In genomic region chr14:58639842-58640484, GRCh38 we compare ENCODE assay signal across 2 cellular contexts.
TF ChIP-seq lines count a peak whose summit lies in the region.

No MANE protein-coding gene starts in this region.

TF ChIP-seq in Ishikawa, 13 proteins besides CTCF, POLR2A, EP300 and RAD21:
- TF ChIP-seq CEBPB (IDR thresholded peaks at IDR 0.05) = no peak
- no peak for TF ChIP-seq YY1 (IDR thresholded peaks at IDR 0.05; ENCODE audit: low read depth)
- TF ChIP-seq EGR1 (IDR thresholded peaks at IDR 0.05) = no peak
- no peak for TF ChIP-seq REST (IDR thresholded peaks at IDR 0.05; ENCODE audit: low read depth)
- TF ChIP-seq ZBTB7A (IDR thresholded peaks at IDR 0.05; ENCODE audit: low read depth) = no peak
- no peak for TF ChIP-seq MAX (IDR thresholded peaks at IDR 0.05)
- no peak for TF ChIP-seq FOXM1 (IDR thresholded peaks at IDR 0.05; ENCODE audit: borderline replicate concordance, low read depth)
- no peak for TF ChIP-seq TCF12 (IDR thresholded peaks at IDR 0.05; ENCODE audit: low read depth)
- no peak for TF ChIP-seq CREB1 (IDR thresholded peaks at IDR 0.05; ENCODE audit: low read depth)
- TF ChIP-seq NFIC (IDR thresholded peaks at IDR 0.05) = no peak
- no peak for TF ChIP-seq USF1 (IDR thresholded peaks at IDR 0.05)
- TF ChIP-seq TAF1 (IDR thresholded peaks at IDR 0.05; ENCODE audit: low read depth) = no peak

TF ChIP-seq in H1, 55 proteins besides CTCF, POLR2A, EP300 and RAD21:
- TF ChIP-seq RBBP5 (IDR thresholded peaks at IDR 0.05; ENCODE audit: borderline replicate concordance, low read depth, low read length) = no peak
- TF ChIP-seq CEBPB (IDR thresholded peaks at IDR 0.05; ENCODE audit: low read depth, low read length) = no peak
